3 cellular contexts compared by ENCODE assay signal in genomic region chr5:118965913-118966312, GRCh38.
"Had no signal": no experiment of that assay in that cellular context is flagged by ENCODE, and none has a peak within 500 bp of the region (broad histone marks: within the 10 kb centered on the region; RNA-seq: fewer than 3 reads in every experiment).

No MANE protein-coding gene starts in this region.

- DNase-seq: GDM1, GF-D8 had no signal

- H3K4me3 ChIP-seq: GM12878 had no signal

- ATAC-seq: GM12878 had no signal
